In the genomic region with DNA sequence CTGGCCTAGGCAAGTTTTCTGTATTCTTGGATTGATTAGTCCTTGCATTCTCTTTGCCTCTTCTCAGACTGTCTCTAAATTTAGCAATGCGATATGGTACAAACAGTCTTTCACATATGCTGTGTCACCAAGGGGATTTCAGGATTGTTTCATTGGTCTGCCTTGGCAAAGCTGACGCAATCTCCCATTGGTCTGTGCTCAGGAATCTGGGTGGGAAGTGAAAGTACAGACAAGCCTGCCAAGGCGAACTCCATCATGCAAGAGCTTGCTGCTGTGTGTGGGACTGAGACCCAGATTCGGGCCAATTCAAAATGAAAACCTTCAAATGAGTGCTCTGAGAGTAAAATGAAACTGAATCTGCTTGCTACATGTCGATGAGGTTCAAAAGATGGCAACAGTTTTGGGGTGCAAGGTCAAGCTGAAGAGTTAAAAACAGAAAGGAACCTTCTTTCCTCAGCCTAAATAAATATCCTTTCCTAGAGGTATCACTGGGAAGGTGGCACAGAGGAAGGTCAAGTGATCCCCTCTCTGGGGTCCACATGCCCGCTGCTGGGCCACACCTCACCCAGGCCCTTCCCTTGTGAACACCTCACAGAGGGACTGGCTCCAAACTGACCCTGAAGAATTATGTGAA, we compare ENCODE assay signal across 1 cellular context.
TF ChIP-seq lines count a peak whose summit lies in the region.

No MANE protein-coding gene starts in this region.

TF ChIP-seq in K562, 482 proteins besides CTCF, POLR2A, EP300 and RAD21 (continued from another document and continues in another):
- TF ChIP-seq, protein P1, sequence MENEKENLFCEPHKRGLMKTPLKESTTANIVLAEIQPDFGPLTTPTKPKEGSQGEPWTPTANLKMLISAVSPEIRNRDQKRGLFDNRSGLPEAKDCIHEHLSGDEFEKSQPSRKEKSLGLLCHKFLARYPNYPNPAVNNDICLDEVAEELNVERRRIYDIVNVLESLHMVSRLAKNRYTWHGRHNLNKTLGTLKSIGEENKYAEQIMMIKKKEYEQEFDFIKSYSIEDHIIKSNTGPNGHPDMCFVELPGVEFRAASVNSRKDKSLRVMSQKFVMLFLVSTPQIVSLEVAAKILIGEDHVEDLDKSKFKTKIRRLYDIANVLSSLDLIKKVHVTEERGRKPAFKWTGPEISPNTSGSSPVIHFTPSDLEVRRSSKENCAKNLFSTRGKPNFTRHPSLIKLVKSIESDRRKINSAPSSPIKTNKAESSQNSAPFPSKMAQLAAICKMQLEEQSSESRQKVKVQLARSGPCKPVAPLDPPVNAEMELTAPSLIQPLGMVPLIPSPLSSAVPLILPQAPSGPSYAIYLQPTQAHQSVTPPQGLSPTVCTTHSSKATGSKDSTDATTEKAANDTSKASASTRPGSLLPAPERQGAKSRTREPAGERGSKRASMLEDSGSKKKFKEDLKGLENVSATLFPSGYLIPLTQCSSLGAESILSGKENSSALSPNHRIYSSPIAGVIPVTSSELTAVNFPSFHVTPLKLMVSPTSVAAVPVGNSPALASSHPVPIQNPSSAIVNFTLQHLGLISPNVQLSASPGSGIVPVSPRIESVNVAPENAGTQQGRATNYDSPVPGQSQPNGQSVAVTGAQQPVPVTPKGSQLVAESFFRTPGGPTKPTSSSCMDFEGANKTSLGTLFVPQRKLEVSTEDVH (IDR thresholded peaks at IDR 0.05; ENCODE audit: low read depth, partially characterized antibody): no peak
- TF ChIP-seq JUND (IDR thresholded peaks at IDR 0.05; ENCODE audit: borderline replicate concordance, low read depth, low read length) (peak; percentile 74), JUND (tag; IDR thresholded peaks at IDR 0.05; ENCODE audit: borderline replicate concordance, low read depth, low read length) (peak; percentile 50; the same call in 1 of the 3 replicates), CEBPG (CRISPR knock-in tag; IDR thresholded peaks at IDR 0.05) (peak; percentile 95), CEBPG (tag; conservative IDR thresholded peaks at IDR 0.05 in 1 of 2, IDR thresholded peaks at IDR 0.05 in 1 of 2) (peak; percentile 96 to 98), MAFG (tag; conservative IDR thresholded peaks at IDR 0.05) (0 out of 2 replicates have a peak, but pooled peaks have one; percentile 63), POU5F1 (IDR thresholded peaks at IDR 0.05; ENCODE audit: borderline replicate concordance, low read depth, low read length, partially characterized antibody) (no peak), ZNF232 (CRISPR knock-in tag; IDR thresholded peaks at IDR 0.05) (no peak), BRD4 (IDR thresholded peaks at IDR 0.05) (no peak), MECOM (CRISPR knock-in tag; IDR thresholded peaks at IDR 0.05) (0 out of 2 replicates have a peak, but pooled peaks have one; percentile 41), NR3C1 (CRISPR knock-in tag; IDR thresholded peaks at IDR 0.05) (no peak), TCF3 (CRISPR knock-in tag; IDR thresholded peaks at IDR 0.05) (no peak), L3MBTL2 (IDR thresholded peaks at IDR 0.05) (peak; percentile 66; the same call in 1 of the 2 replicates), RBBP5 (IDR thresholded peaks at IDR 0.05; ENCODE audit: borderline replicate concordance, insufficient read depth, low read length, poor library complexity, severe bottlenecking) (no peak), BACH1 (tag; IDR thresholded peaks at IDR 0.05) (peak; percentile 87), IFI16 (CRISPR knock-in tag; IDR thresholded peaks at IDR 0.05) (no peak), ILK (tag; IDR thresholded peaks at IDR 0.05; ENCODE audit: borderline replicate concordance, low read depth) (no peak), HIVEP1 (CRISPR knock-in tag; IDR thresholded peaks at IDR 0.05) (no peak), TBP (optimal IDR thresholded peaks at IDR 0.05; ENCODE audit: low read depth, low read length) (no peak), KAT8 (IDR thresholded peaks at IDR 0.05; ENCODE audit: low read depth) (no peak), NR2C1 (IDR thresholded peaks at IDR 0.05) (no peak), NR2C1 (tag; IDR thresholded peaks at IDR 0.05) (peak; percentile 63), NFE2 (IDR thresholded peaks at IDR 0.05; ENCODE audit: low read depth) (peak; percentile 64), NCOA2 (IDR thresholded peaks at IDR 0.05; ENCODE audit: partially characterized antibody in 2 of 2) (no peak), SETDB1 (IDR thresholded peaks at IDR 0.05; ENCODE audit: low read length) (no peak), SMAD4 (CRISPR knock-in tag; conservative IDR thresholded peaks at IDR 0.05) (peak; percentile 88), ZNF175 (CRISPR knock-in tag; IDR thresholded peaks at IDR 0.05; ENCODE audit: low read depth) (peak; percentile 92), TEAD4 (IDR thresholded peaks at IDR 0.05; ENCODE audit: low read length) (no peak), TEAD4 (CRISPR knock-in tag; IDR thresholded peaks at IDR 0.05; ENCODE audit: borderline replicate concordance) (no peak), SAFB (IDR thresholded peaks at IDR 0.05; ENCODE audit: borderline replicate concordance, low read depth, low read length) (no peak), SMARCB1 (IDR thresholded peaks at IDR 0.05; ENCODE audit: insufficient read length, low read depth) (no peak)
- TF ChIP-seq, protein P2, sequence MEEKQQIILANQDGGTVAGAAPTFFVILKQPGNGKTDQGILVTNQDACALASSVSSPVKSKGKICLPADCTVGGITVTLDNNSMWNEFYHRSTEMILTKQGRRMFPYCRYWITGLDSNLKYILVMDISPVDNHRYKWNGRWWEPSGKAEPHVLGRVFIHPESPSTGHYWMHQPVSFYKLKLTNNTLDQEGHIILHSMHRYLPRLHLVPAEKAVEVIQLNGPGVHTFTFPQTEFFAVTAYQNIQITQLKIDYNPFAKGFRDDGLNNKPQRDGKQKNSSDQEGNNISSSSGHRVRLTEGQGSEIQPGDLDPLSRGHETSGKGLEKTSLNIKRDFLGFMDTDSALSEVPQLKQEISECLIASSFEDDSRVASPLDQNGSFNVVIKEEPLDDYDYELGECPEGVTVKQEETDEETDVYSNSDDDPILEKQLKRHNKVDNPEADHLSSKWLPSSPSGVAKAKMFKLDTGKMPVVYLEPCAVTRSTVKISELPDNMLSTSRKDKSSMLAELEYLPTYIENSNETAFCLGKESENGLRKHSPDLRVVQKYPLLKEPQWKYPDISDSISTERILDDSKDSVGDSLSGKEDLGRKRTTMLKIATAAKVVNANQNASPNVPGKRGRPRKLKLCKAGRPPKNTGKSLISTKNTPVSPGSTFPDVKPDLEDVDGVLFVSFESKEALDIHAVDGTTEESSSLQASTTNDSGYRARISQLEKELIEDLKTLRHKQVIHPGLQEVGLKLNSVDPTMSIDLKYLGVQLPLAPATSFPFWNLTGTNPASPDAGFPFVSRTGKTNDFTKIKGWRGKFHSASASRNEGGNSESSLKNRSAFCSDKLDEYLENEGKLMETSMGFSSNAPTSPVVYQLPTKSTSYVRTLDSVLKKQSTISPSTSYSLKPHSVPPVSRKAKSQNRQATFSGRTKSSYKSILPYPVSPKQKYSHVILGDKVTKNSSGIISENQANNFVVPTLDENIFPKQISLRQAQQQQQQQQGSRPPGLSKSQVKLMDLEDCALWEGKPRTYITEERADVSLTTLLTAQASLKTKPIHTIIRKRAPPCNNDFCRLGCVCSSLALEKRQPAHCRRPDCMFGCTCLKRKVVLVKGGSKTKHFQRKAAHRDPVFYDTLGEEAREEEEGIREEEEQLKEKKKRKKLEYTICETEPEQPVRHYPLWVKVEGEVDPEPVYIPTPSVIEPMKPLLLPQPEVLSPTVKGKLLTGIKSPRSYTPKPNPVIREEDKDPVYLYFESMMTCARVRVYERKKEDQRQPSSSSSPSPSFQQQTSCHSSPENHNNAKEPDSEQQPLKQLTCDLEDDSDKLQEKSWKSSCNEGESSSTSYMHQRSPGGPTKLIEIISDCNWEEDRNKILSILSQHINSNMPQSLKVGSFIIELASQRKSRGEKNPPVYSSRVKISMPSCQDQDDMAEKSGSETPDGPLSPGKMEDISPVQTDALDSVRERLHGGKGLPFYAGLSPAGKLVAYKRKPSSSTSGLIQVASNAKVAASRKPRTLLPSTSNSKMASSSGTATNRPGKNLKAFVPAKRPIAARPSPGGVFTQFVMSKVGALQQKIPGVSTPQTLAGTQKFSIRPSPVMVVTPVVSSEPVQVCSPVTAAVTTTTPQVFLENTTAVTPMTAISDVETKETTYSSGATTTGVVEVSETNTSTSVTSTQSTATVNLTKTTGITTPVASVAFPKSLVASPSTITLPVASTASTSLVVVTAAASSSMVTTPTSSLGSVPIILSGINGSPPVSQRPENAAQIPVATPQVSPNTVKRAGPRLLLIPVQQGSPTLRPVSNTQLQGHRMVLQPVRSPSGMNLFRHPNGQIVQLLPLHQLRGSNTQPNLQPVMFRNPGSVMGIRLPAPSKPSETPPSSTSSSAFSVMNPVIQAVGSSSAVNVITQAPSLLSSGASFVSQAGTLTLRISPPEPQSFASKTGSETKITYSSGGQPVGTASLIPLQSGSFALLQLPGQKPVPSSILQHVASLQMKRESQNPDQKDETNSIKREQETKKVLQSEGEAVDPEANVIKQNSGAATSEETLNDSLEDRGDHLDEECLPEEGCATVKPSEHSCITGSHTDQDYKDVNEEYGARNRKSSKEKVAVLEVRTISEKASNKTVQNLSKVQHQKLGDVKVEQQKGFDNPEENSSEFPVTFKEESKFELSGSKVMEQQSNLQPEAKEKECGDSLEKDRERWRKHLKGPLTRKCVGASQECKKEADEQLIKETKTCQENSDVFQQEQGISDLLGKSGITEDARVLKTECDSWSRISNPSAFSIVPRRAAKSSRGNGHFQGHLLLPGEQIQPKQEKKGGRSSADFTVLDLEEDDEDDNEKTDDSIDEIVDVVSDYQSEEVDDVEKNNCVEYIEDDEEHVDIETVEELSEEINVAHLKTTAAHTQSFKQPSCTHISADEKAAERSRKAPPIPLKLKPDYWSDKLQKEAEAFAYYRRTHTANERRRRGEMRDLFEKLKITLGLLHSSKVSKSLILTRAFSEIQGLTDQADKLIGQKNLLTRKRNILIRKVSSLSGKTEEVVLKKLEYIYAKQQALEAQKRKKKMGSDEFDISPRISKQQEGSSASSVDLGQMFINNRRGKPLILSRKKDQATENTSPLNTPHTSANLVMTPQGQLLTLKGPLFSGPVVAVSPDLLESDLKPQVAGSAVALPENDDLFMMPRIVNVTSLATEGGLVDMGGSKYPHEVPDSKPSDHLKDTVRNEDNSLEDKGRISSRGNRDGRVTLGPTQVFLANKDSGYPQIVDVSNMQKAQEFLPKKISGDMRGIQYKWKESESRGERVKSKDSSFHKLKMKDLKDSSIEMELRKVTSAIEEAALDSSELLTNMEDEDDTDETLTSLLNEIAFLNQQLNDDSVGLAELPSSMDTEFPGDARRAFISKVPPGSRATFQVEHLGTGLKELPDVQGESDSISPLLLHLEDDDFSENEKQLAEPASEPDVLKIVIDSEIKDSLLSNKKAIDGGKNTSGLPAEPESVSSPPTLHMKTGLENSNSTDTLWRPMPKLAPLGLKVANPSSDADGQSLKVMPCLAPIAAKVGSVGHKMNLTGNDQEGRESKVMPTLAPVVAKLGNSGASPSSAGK (IDR thresholded peaks at IDR 0.05): peak; percentile 61
- TF ChIP-seq, protein P3, sequence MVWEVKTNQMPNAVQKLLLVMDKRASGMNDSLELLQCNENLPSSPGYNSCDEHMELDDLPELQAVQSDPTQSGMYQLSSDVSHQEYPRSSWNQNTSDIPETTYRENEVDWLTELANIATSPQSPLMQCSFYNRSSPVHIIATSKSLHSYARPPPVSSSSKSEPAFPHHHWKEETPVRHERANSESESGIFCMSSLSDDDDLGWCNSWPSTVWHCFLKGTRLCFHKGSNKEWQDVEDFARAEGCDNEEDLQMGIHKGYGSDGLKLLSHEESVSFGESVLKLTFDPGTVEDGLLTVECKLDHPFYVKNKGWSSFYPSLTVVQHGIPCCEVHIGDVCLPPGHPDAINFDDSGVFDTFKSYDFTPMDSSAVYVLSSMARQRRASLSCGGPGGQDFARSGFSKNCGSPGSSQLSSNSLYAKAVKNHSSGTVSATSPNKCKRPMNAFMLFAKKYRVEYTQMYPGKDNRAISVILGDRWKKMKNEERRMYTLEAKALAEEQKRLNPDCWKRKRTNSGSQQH (CRISPR knock-in tag; IDR thresholded peaks at IDR 0.05): no peak
- TF ChIP-seq, protein P4, sequence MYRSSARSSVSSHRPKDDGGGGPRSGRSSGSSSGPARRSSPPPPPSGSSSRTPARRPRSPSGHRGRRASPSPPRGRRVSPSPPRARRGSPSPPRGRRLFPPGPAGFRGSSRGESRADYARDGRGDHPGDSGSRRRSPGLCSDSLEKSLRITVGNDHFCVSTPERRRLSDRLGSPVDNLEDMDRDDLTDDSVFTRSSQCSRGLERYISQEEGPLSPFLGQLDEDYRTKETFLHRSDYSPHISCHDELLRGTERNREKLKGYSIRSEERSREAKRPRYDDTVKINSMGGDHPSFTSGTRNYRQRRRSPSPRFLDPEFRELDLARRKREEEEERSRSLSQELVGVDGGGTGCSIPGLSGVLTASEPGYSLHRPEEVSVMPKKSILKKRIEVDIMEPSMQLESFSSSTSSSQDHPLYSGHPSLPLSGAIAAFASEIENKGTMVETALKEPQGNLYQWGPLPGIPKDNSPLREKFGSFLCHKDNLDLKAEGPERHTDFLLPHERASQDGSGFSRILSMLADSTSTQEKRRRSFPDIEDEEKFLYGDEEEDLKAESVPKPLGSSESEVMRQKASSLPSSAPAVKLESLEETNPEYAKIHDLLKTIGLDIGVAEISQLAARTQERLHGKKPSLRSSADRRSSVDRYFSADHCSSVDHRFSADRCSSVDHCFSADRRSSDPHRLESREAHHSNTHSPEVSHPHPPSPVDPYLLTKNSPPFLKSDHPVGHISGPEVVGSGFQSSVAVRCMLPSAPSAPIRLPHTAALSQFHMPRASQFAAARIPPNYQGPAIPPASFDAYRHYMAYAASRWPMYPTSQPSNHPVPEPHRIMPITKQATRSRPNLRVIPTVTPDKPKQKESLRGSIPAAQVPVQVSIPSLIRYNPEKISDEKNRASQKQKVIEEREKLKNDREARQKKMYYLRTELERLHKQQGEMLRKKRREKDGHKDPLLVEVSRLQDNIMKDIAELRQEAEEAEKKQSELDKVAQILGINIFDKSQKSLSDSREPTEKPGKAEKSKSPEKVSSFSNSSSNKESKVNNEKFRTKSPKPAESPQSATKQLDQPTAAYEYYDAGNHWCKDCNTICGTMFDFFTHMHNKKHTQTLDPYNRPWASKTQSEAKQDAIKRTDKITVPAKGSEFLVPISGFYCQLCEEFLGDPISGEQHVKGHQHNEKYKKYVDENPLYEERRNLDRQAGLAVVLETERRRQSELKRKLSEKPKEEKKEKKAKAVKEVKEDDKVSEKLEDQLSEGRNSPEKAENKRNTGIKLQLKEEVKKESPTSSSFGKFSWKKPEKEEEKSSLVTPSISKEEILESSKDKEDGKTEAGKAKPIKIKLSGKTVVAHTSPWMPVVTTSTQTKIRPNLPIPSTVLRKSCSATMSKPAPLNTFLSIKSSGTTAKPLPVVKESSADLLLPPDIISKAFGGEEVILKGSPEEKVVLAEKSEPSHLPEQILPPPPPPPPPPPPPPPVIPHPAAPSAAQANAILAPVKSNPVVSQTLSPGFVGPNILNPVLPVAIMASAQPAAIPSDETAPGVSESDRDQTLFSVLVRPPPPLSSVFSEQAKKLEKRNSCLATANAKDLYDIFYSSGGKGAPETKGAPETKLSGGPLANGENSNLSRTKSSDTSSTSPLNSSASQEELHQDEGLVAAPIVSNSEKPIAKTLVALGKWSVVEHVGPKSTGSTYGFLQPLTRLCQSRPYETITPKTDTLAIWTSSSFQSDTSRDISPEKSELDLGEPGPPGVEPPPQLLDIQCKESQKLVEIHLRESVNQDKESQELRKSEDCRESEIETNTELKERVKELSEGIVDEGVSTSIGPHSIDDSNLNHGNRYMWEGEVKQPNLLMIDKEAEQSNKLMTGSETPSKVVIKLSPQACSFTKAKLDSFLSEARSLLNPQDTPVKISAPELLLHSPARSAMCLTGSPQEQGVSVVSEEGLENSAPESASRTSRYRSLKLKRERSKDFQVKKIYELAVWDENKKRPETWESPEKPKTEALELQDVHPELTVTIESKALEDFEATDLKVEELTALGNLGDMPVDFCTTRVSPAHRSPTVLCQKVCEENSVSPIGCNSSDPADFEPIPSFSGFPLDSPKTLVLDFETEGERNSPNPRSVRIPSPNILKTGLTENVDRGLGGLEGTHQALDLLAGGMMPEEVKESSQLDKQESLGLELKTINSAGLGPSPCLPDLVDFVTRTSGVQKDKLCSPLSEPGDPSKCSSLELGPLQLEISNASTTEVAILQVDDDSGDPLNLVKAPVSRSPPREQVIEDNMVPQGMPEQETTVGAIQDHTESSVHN (IDR thresholded peaks at IDR 0.05; ENCODE audit: borderline replicate concordance in 1 of 2, low read depth in 1 of 2): no peak
